In genomic region chr2:115161531-115162453, GRCh38 we compare ENCODE assay signal across 9 cellular contexts.
DNase-seq lines count a peak whose midpoint lies in the region; ATAC-seq and TF ChIP-seq lines count a peak whose summit lies in the region.
"Had no signal": no experiment of that assay in that cellular context is flagged by ENCODE, and none has a peak within 500 bp of the region (broad histone marks: within the 10 kb centered on the region; RNA-seq: fewer than 3 reads in every experiment).

No MANE protein-coding gene starts in this region.

- no peaks in the 10 kb centered on the region for H3K9me3 ChIP-seq in RWPE2 (ENCODE audit: severe bottlenecking)

- H3K4me3 ChIP-seq in RWPE2 (ENCODE audit: severe bottlenecking) (no peak overlapping the region), skin epidermis (peak overlapping the region in 5 of 7 experiments; percentile 1 to 45 (median 24))

- DNase-seq in NCI-H1417 (lab: John Stamatoyannopoulos, UW) (peak; percentile 33 to 76 (median 72)), NCI-H1417 treated with DMSO at 0.1 percent for 48 hours (lab: John Stamatoyannopoulos, UW) (no peak), RWPE2 (ENCODE audit: low spot score) (no peak), iPS-NIHi11 (ENCODE audit: low spot score) (peak; percentile 61), A172 (ENCODE audit: low spot score) (no peak)
- DNase-seq: T-helper 1 cell had no signal

- TF ChIP-seq CTCF in RWPE2 (IDR thresholded peaks at IDR 0.05; ENCODE audit: poor library complexity, severe bottlenecking): no peak

- ATAC-seq in RWPE2 (ENCODE audit: low read depth) (0 out of 3 replicates have a peak, but pooled peaks have one; percentile 21), HG03097 (IDR thresholded peaks at IDR 0.05; ENCODE audit: low FRiP score, unreplicated experiment) (no peak), GM18867 (IDR thresholded peaks at IDR 0.05; ENCODE audit: unreplicated experiment) (no peak)

- peaks cover 55% of the 10 kb centered on the region for H3K27me3 ChIP-seq in RWPE2 (ENCODE audit: insufficient read depth, poor library complexity, severe bottlenecking)

- H3K27ac ChIP-seq in RWPE2 (ENCODE audit: poor library complexity, severe bottlenecking) (no peak overlapping the region), skin epidermis (no peak overlapping the region)

- no peaks in the 10 kb centered on the region for H3K4me1 ChIP-seq in RWPE2 (ENCODE audit: insufficient read depth, poor library complexity, severe bottlenecking)

- no peaks in the 10 kb centered on the region for H3K36me3 ChIP-seq in RWPE2 (ENCODE audit: low read depth)

Comparison
In these comparisons a context has a peak if more than half of its experiments do, and no peak if none do; other contexts are left out.
1. DNase-seq: peak in NCI-H1417 (3 of 3) and iPS-NIHi11 (single experiment); none in NCI-H1417 treated with DMSO at 0.1 percent for 48 hours (single experiment), RWPE2 (single experiment) and A172 (single experiment).